Comparison of ENCODE assay signal across 1 cellular context in genomic region chr4:86099348-86099747, GRCh38.
TF ChIP-seq lines count a peak whose summit lies in the region.

No MANE protein-coding gene starts in this region.

TF ChIP-seq in WTC11, 78 proteins besides CTCF, POLR2A, EP300 and RAD21 (continued from another document):
- no peak for TF ChIP-seq ZNF512 (CRISPR knock-in tag; IDR thresholded peaks at IDR 0.05; ENCODE audit: borderline replicate concordance)
